ENCODE assay signal across 3 cellular contexts in genomic region chr1:113993766-113994165, GRCh38. TPM values are rescaled to one million over a fixed set of nuclear protein-coding genes. Genes with fewer than 3 reads are reported as not detected.
"Had no signal": no experiment of that assay in that cellular context is flagged by ENCODE, and none has a peak within 500 bp of the region (broad histone marks: within the 10 kb centered on the region; RNA-seq: fewer than 3 reads in every experiment).

No MANE protein-coding gene starts in this region.

- H3K4me3 ChIP-seq: GM12878 had no signal

- DNase-seq: GDM1, GF-D8 had no signal

RNA-seq across cellular contexts. Expression of gene OLFML3, which starts 14.5 kb away (rescaled TPM):
- total RNA-seq: GM12878 had no signal
